Comparison of ENCODE assay signal across 9 cellular contexts in the genomic region with DNA sequence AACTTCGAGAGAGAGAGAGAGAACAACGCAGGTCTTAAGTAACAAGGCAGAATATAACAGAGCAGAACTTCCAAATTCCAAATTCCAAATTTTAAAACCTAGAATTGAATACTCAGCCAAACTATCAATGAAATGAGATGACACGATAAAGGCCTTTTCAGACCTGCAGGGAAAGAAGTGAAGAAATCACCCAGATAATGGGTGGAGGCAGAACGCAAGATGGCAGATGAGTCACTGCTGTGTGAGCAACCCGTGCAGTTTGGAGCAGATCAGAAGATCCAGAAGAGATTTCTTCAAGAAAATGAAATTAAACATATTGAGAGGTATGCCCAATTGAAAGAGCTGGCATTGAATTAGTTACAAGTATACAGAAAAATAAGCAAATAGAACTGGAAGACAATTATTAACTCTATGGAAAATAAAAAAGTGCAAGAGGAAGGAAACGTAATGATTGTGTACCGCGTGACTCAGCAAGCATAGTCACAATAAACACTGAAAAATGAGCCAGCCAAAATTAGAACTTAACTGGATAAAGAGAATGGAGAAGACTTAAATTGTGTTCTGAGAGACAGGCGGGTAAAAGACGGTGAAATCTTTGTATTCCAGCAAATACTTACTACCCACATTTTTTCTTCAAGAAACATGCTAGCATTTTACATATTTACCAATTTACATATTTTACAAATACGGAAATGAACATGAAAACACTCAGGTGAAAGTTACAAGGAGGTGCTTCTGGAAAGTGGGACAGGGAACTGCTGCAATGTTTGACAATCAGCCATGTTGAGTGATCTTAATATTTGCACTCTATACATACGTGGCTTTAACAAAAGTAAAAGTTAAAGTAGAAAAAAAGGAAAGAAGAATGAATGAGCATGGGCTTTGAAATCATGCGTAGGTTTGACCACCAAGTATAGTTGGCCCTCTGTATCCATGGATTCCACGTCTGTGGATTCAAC.
A peak's percentile ranks its signal among the peaks of the same experiment; 100 is the strongest.
DNase-seq lines count a peak whose midpoint lies in the region; ATAC-seq and TF ChIP-seq lines count a peak whose summit lies in the region.
"Had no signal": no experiment of that assay in that cellular context is flagged by ENCODE, and none has a peak within 500 bp of the region (broad histone marks: within the 10 kb centered on the region; RNA-seq: fewer than 3 reads in every experiment).

No MANE protein-coding gene starts in this region.

- H3K27ac ChIP-seq in HCT116 (ENCODE audit: low read depth, low read length), result peak overlapping the region; percentile 62
- H3K27ac ChIP-seq in SK-N-SH (ENCODE audit: low read depth in 2 of 2, low read length in 1 of 2), result peak overlapping the region; percentile 60 to 67; a peak in 3 of 4 replicates
- H3K27ac ChIP-seq in subcutaneous abdominal adipose tissue (ENCODE audit: low read depth, low read length), result peak overlapping the region; percentile 8

- BruUV-seq in HCT116 (replicated peaks; lab: Mats Ljungman, UMichigan), result TSS peak; percentile 52

- no peaks in the 10 kb centered on the region for H3K9me2 ChIP-seq in HCT116 (ENCODE audit: insufficient read depth)
- no peaks in the 10 kb centered on the region for H3K9me2 ChIP-seq in SK-N-SH

- peak; percentile 53 for DNase-seq in HCT116 (ENCODE audit: low read depth, low spot score)
- DNase-seq in SK-N-SH, result no peak
- peak; percentile 90 for DNase-seq in fibroblast of villous mesenchyme (ENCODE audit: low read depth)
- no peak for DNase-seq in glutamatergic neuron
- DNase-seq in activated CD4-positive, alpha-beta T cell treated with anti-CD3 and anti-CD28 coated beads, Interleukin-2, amount 50 U/mL, for 1 hour, result no peak
- DNase-seq in activated effector memory CD4-positive, alpha-beta T cell treated with anti-CD3 and anti-CD28 coated beads, Interleukin-2, amount 50 U/mL, for 16 hours, result no peak
- DNase-seq: activated naive CD8-positive, alpha-beta T cell treated with anti-CD3 and anti-CD28 coated beads, Interleukin-2, amount 10 ng/mL, durations not matched to agents 7 days and 5 days; stimulated activated CD4-positive, alpha-beta T cell treated with anti-CD3 and anti-CD28 coated beads, Interleukin-1b, Interleukin-23, amount 100 ng/mL, for 48 hours had no signal

- H3K4me3 ChIP-seq in HCT116 (replicated peaks in 1 of 2; ENCODE audit: low read depth in 1 of 2, low read length in 2 of 2) (peak overlapping the region; percentile 7 to 46; a peak in 3 of 4 replicates), SK-N-SH (ENCODE audit: low read depth in 2 of 2, low read length in 1 of 2) (peak overlapping the region; percentile 13 to 19; a peak in 2 of 4 replicates), fibroblast of villous mesenchyme (ENCODE audit: low read depth, low read length) (peak overlapping the region; percentile 31), subcutaneous abdominal adipose tissue (ENCODE audit: low read depth in 1 of 5, low read length in 5 of 5) (peak overlapping the region in 4 of 5 donors; percentile 0 to 20 (median 10))

- 33% methylated on average over 14 of the region's 14 CpGs for WGBS in SK-N-SH (ENCODE audit: low lambda C conversion rate)

- H3K36me3 Mint-ChIP-seq in glutamatergic neuron (ENCODE audit: unreplicated experiment), result peaks cover 14% of the 10 kb centered on the region
- H3K36me3 Mint-ChIP-seq: activated naive CD8-positive, alpha-beta T cell treated with anti-CD3 and anti-CD28 coated beads, Interleukin-2, amount 10 ng/mL, durations not matched to agents 7 days and 5 days had no signal

- POLR2A ChIA-PET in HCT116 (lab: Charles Lee), result no interaction called here
- POLR2A ChIA-PET in SK-N-SH (lab: Yijun Ruan, JAX), result no interaction called here

- H3K4me3 Mint-ChIP-seq in glutamatergic neuron (ENCODE audit: unreplicated experiment), result no peak overlapping the region
- H3K4me3 Mint-ChIP-seq: activated naive CD8-positive, alpha-beta T cell treated with anti-CD3 and anti-CD28 coated beads, Interleukin-2, amount 10 ng/mL, durations not matched to agents 7 days and 5 days had no signal

- H3K9ac ChIP-seq in HCT116 (ENCODE audit: low read length) (peak overlapping the region; percentile 47), SK-N-SH (peak overlapping the region; percentile 1; the same call in 1 of the 2 replicates), subcutaneous abdominal adipose tissue (ENCODE audit: low read length in 5 of 5) (no peak overlapping the region)

- no peak for TF ChIP-seq POLR2A in HCT116 (IDR thresholded peaks at IDR 0.05; ENCODE audit: borderline replicate concordance, extremely low read depth, insufficient read depth, insufficient read length)

- peaks cover 11% of the 10 kb centered on the region for H3F3A ChIP-seq in SK-N-SH (replicated peaks; ENCODE audit: insufficient read depth)

- H4K20me1 ChIP-seq in HCT116 (ENCODE audit: insufficient read depth) (no peaks in the 10 kb centered on the region), SK-N-SH (ENCODE audit: insufficient read depth) (no peaks in the 10 kb centered on the region)

- H3K9me3 ChIP-seq in HCT116 (ENCODE audit: control insufficient read depth in 1 of 2, insufficient read depth in 1 of 2, low read depth in 1 of 2, low read length in 2 of 2) (no peaks in the 10 kb centered on the region), SK-N-SH (no peaks in the 10 kb centered on the region), subcutaneous abdominal adipose tissue (ENCODE audit: control insufficient read depth in 5 of 5, low read length in 5 of 5) (peaks cover 3 to 12% (median 4%) of the 10 kb centered on the region in 5 donors)

- H3K27me3 ChIP-seq in HCT116 (ENCODE audit: insufficient read depth, low read length) (no peaks in the 10 kb centered on the region), SK-N-SH (ENCODE audit: insufficient read depth) (no peaks in the 10 kb centered on the region), subcutaneous abdominal adipose tissue (ENCODE audit: control insufficient read depth in 5 of 5, insufficient read depth in 4 of 5, low read length in 5 of 5) (no peaks in the 10 kb centered on the region)

- peaks cover 18% of the 10 kb centered on the region for H3K4me1 Mint-ChIP-seq in glutamatergic neuron (ENCODE audit: low read depth, unreplicated experiment)
- H3K4me1 Mint-ChIP-seq: activated naive CD8-positive, alpha-beta T cell treated with anti-CD3 and anti-CD28 coated beads, Interleukin-2, amount 10 ng/mL, durations not matched to agents 7 days and 5 days had no signal

- intact Hi-C loops in HCT116 (cut with micrococcal nuclease), result no loop called here

- TF ChIP-seq EP300 in SK-N-SH (IDR thresholded peaks at IDR 0.05; ENCODE audit: borderline replicate concordance in 1 of 2, low read depth in 1 of 2, low read length in 1 of 2), result no peak

- H3K4me1 ChIP-seq in HCT116 (ENCODE audit: control insufficient read depth in 1 of 2, insufficient read depth in 2 of 2, low read length in 2 of 2), result peaks cover 9 to 20% of the 10 kb centered on the region in 2 experiments; a peak in 3 of 4 replicates
- H3K4me1 ChIP-seq in SK-N-SH (ENCODE audit: control insufficient read depth in 1 of 2, insufficient read depth in 2 of 2, low read depth in 1 of 2, low read length in 1 of 2), result no peaks in the 10 kb centered on the region
- H3K4me1 ChIP-seq in subcutaneous abdominal adipose tissue (ENCODE audit: control insufficient read depth in 5 of 5, insufficient read depth in 5 of 5, low read length in 5 of 5), result peaks cover 0 to 4% (median 2%) of the 10 kb centered on the region in 5 donors

- CTCF ChIA-PET in HCT116 (lab: Charles Lee), result no interaction called here
- CTCF ChIA-PET in SK-N-SH (lab: Yijun Ruan, JAX), result interaction anchor here (0.7 kb wide), 1 partner anchor 1836 kb away, joined by 3 read pairs; no protein-coding TSS in a partner anchor

- peaks cover 8% of the 10 kb centered on the region for H3K9me3 Mint-ChIP-seq in glutamatergic neuron (ENCODE audit: unreplicated experiment)

- RAD21 ChIA-PET in HCT116 (lab: Charles Lee; ENCODE audit: low non-redundant PET in 1 of 2, low total read pairs in 2 of 2, uncharacterized antibody in 2 of 2, unreplicated experiment in 2 of 2), result no interaction called here

- H3K36me3 ChIP-seq in HCT116 (ENCODE audit: control insufficient read depth in 1 of 2, insufficient read depth in 2 of 2, low read length in 2 of 2) (no peaks in the 10 kb centered on the region), SK-N-SH (replicated peaks in 1 of 2; ENCODE audit: control insufficient read depth in 1 of 2, insufficient read depth in 2 of 2, low read length in 1 of 2) (no peaks in the 10 kb centered on the region), subcutaneous abdominal adipose tissue (ENCODE audit: control insufficient read depth in 5 of 5, insufficient read depth in 5 of 5, low read length in 5 of 5) (no peaks in the 10 kb centered on the region)

- TF ChIP-seq CTCF in HCT116 (IDR thresholded peaks at IDR 0.05 in 2 of 3, conservative IDR thresholded peaks at IDR 0.05 in 1 of 3; ENCODE audit: borderline replicate concordance in 1 of 3, insufficient read depth in 1 of 3, low read depth in 2 of 3, low read length in 2 of 3), result no peak
- TF ChIP-seq CTCF in SK-N-SH (IDR thresholded peaks at IDR 0.05), result no peak
- TF ChIP-seq CTCF in fibroblast of villous mesenchyme (IDR thresholded peaks at IDR 0.05; ENCODE audit: insufficient read depth, low read depth, low read length), result no peak
- no peak for TF ChIP-seq CTCF in glutamatergic neuron (IDR thresholded peaks at IDR 0.05; ENCODE audit: partially characterized antibody, unreplicated experiment)

- peak overlapping the region; percentile 71 for H3K4me2 ChIP-seq in HCT116 (ENCODE audit: low read length)
- H3K4me2 ChIP-seq in SK-N-SH, result peak overlapping the region; percentile 8; the same call in 1 of the 2 replicates

- peak; percentile 86 for ATAC-seq in HCT116

- H3K79me2 ChIP-seq in HCT116 (ENCODE audit: insufficient read depth, low read length) (no peaks in the 10 kb centered on the region), SK-N-SH (ENCODE audit: insufficient read depth) (no peaks in the 10 kb centered on the region)

- H2AFZ ChIP-seq in HCT116 (ENCODE audit: low read depth, low read length, poor library complexity, severe bottlenecking) (peak overlapping the region; percentile 91), SK-N-SH (ENCODE audit: low read depth) (peak overlapping the region; percentile 94)

- TF ChIP-seq RAD21 in HCT116 (IDR thresholded peaks at IDR 0.05; ENCODE audit: low read depth) (peak; percentile 39; the same call in 1 of the 2 replicates), SK-N-SH (IDR thresholded peaks at IDR 0.05; ENCODE audit: low read length) (no peak)

- no peak overlapping the region for H3K27ac Mint-ChIP-seq in glutamatergic neuron (ENCODE audit: unreplicated experiment)
- H3K27ac Mint-ChIP-seq: activated naive CD8-positive, alpha-beta T cell treated with anti-CD3 and anti-CD28 coated beads, Interleukin-2, amount 10 ng/mL, durations not matched to agents 7 days and 5 days had no signal

- peaks cover 5% of the 10 kb centered on the region for H3K27me3 Mint-ChIP-seq in glutamatergic neuron (ENCODE audit: unreplicated experiment)

TF ChIP-seq in HCT116, 20 proteins besides CTCF, POLR2A, EP300 and RAD21 (continues in another document):
- TF ChIP-seq ZFX (IDR thresholded peaks at IDR 0.05) (no peak), CEBPB (IDR thresholded peaks at IDR 0.05; ENCODE audit: low read depth) (peak; percentile 76; the same call in 1 of the 2 replicates)

Comparison
In these comparisons a context has a peak if more than half of its experiments do, and no peak if none do; other contexts are left out.
1. DNase-seq: peak in HCT116 (single experiment) and fibroblast of villous mesenchyme (single experiment); none in SK-N-SH (single experiment), glutamatergic neuron (single experiment), activated CD4-positive, alpha-beta T cell treated with anti-CD3 and anti-CD28 coated beads, Interleukin-2, amount 50 U/mL, for 1 hour (single experiment) and activated effector memory CD4-positive, alpha-beta T cell treated with anti-CD3 and anti-CD28 coated beads, Interleukin-2, amount 50 U/mL, for 16 hours (single experiment).
2. H3K27ac ChIP-seq: peak in every context shown above with its lines; median percentile 64 in SK-N-SH; 62 in HCT116; 8 in subcutaneous abdominal adipose tissue.
3. H3K9ac ChIP-seq: peak in HCT116 (single experiment) and SK-N-SH (single experiment); none in subcutaneous abdominal adipose tissue (0 of 5).
4. Peak in every context shown above with its lines, with median percentiles within 50 percentile points of each other: H3K4me3 ChIP-seq.